In genomic region chr9:133353548-133353947, GRCh38 we compare ENCODE assay signal across 14 cellular contexts. TPM values are rescaled to one million over a fixed set of nuclear protein-coding genes. Genes with fewer than 3 reads are reported as not detected.
DNase-seq lines count a peak whose midpoint lies in the region; ATAC-seq and TF ChIP-seq lines count a peak whose summit lies in the region.
"Had no signal": no experiment of that assay in that cellular context is flagged by ENCODE, and none has a peak within 500 bp of the region (broad histone marks: within the 10 kb centered on the region; RNA-seq: fewer than 3 reads in every experiment).

No MANE protein-coding gene starts in this region.

- H3K9ac ChIP-seq in H9 (ENCODE audit: extremely low read depth, insufficient read length, low read length) = no peak overlapping the region

- H3K4me2 ChIP-seq in H9 (ENCODE audit: insufficient read depth, insufficient read length, low read length) = no peak overlapping the region
- H3K4me2 ChIP-seq: hepatocyte had no signal

- H3K36me3 ChIP-seq in Peyer's patch (peaks cover 0 to 50% (median 3%) of the 10 kb centered on the region in 3 donors), vagina (peaks cover 0 to 41% of the 10 kb centered on the region in 2 donors)

- H2BK20ac ChIP-seq in H9 (ENCODE audit: low read depth, low read length, poor library complexity, severe bottlenecking) = no peak overlapping the region

- H3T11ph ChIP-seq in H9 (ENCODE audit: low read length) = no peak overlapping the region

- H3K27ac Mint-ChIP-seq in activated CD4-positive, alpha-beta T cell treated with anti-CD3 and anti-CD28 coated beads for 36 hours = peak overlapping the region; percentile 58
- H3K27ac Mint-ChIP-seq in H9 (peak overlapping the region in 2 of 3 experiments; percentile 64 to 80; a peak in 2 of 7 replicates), nephron progenitor cell (peak overlapping the region; percentile 97)
- H3K27ac Mint-ChIP-seq in activated T-helper 2 cell treated with anti-CD3 and anti-CD28 coated beads, Interferon-gamma antibody, Interleukin-2, Interleukin-4, amounts not matched to agents 10 μg/mL and 5 μg/mL and 100 μg/mL, durations not matched to agents 14 hours and 24 hours and 36 hours = peak overlapping the region; percentile 24

- intact Hi-C loops in activated CD4-positive, alpha-beta T cell treated with anti-CD3 and anti-CD28 coated beads for 36 hours (cut with DNase I, micrococcal nuclease) = loop anchor here in 1 of 2 experiments (10.0 kb wide), 1 partner anchor 711 kb away; the partner anchor contains the start of gene BRD3
- intact Hi-C loops in activated T-helper 2 cell treated with anti-CD3 and anti-CD28 coated beads, Interferon-gamma antibody, Interleukin-2, Interleukin-4, amounts not matched to agents 10 μg/mL and 5 μg/mL and 100 μg/mL, durations not matched to agents 14 hours and 24 hours and 36 hours (cut with micrococcal nuclease) = no loop called here
- intact Hi-C loops in vagina (cut with DNase I) = no loop called here

- no peak overlapping the region for H2BK12ac ChIP-seq in H9 (ENCODE audit: insufficient read length, low read depth, low read length)

- peaks cover 3% of the 10 kb centered on the region for H3K79me1 ChIP-seq in H9 (ENCODE audit: insufficient read depth, low read depth, low read length, poor library complexity, severe bottlenecking)

- no CpG with 5 or more reads among the region's 5 CpGs for WGBS in H9 (ENCODE audit: extremely low coverage, insufficient read length, low lambda C conversion rate)

- no peaks in the 10 kb centered on the region for H3K9me3 Mint-ChIP-seq in activated CD4-positive, alpha-beta T cell treated with anti-CD3 and anti-CD28 coated beads for 36 hours (ENCODE audit: low read depth)
- H3K9me3 Mint-ChIP-seq in H9 (peaks cover 0 to 3% of the 10 kb centered on the region in 2 experiments; a peak in 1 of 5 replicates), nephron progenitor cell (no peaks in the 10 kb centered on the region)
- H3K9me3 Mint-ChIP-seq in activated T-helper 2 cell treated with anti-CD3 and anti-CD28 coated beads, Interferon-gamma antibody, Interleukin-2, Interleukin-4, amounts not matched to agents 10 μg/mL and 5 μg/mL and 100 μg/mL, durations not matched to agents 14 hours and 24 hours and 36 hours = no peaks in the 10 kb centered on the region

- no peak overlapping the region for H3K14ac ChIP-seq in H9 (ENCODE audit: insufficient read depth, low read length)

- TF ChIP-seq POLR2A in Peyer's patch (IDR thresholded peaks at IDR 0.05) = no peak
- no peak for TF ChIP-seq POLR2A in vagina (IDR thresholded peaks at IDR 0.05)

- H3K23ac ChIP-seq in H9 (ENCODE audit: insufficient read length, low read depth, low read length) = no peak overlapping the region

- no peak overlapping the region for H2AFZ ChIP-seq in H9 (ENCODE audit: low read length)
- H2AFZ ChIP-seq: hepatocyte had no signal

- H3K4me3 Mint-ChIP-seq in activated CD4-positive, alpha-beta T cell treated with anti-CD3 and anti-CD28 coated beads for 36 hours = no peak overlapping the region
- H3K4me3 Mint-ChIP-seq in H9 (peak overlapping the region in 1 of 2 experiments; percentile 54; a peak in 1 of 5 replicates), nephron progenitor cell (no peak overlapping the region)
- no peak overlapping the region for H3K4me3 Mint-ChIP-seq in activated T-helper 2 cell treated with anti-CD3 and anti-CD28 coated beads, Interferon-gamma antibody, Interleukin-2, Interleukin-4, amounts not matched to agents 10 μg/mL and 5 μg/mL and 100 μg/mL, durations not matched to agents 14 hours and 24 hours and 36 hours (ENCODE audit: low read depth)

- H3K4me3 ChIP-seq in Peyer's patch (no peak overlapping the region), vagina (no peak overlapping the region)
- H3K4me3 ChIP-seq: hepatocyte had no signal

- TF ChIP-seq CTCF in H9 (conservative IDR thresholded peaks at IDR 0.05) (no peak), nephron progenitor cell (IDR thresholded peaks at IDR 0.05) (no peak), Peyer's patch (IDR thresholded peaks at IDR 0.05) (no peak), vagina (IDR thresholded peaks at IDR 0.05) (no peak)

- CTCF ChIA-PET in activated CD4-positive, alpha-beta T cell treated with anti-CD3 and anti-CD28 coated beads for 36 hours (lab: Charles Lee) = interaction anchor here (0.7 to 5.4 kb wide), 2 partner anchors 12 to 19 kb away, joined by 3 to 44 read pairs; no protein-coding TSS in a partner anchor

- H3K27ac ChIP-seq in H9 (ENCODE audit: insufficient read length, low read depth, low read length) = no peak overlapping the region
- no peak overlapping the region for H3K27ac ChIP-seq in Peyer's patch
- H3K27ac ChIP-seq in vagina = no peak overlapping the region
- H3K27ac ChIP-seq: hepatocyte had no signal

- peaks cover 15% of the 10 kb centered on the region for H3K23me2 ChIP-seq in H9 (ENCODE audit: insufficient read length, low read depth, low read length, poor library complexity, severe bottlenecking)

- no peak overlapping the region for H2AK5ac ChIP-seq in H9 (ENCODE audit: insufficient read length, low read length)

- H3K9me3 ChIP-seq in H9 (ENCODE audit: control insufficient read depth, low read depth, low read length) (no peaks in the 10 kb centered on the region), Peyer's patch (no peaks in the 10 kb centered on the region), vagina (no peaks in the 10 kb centered on the region)

- no peak overlapping the region for H3K4ac ChIP-seq in H9 (ENCODE audit: low read depth, low read length)

- no peak overlapping the region for H4K5ac ChIP-seq in H9 (ENCODE audit: insufficient read length, low read depth, low read length)

- no peak overlapping the region for H2BK120ac ChIP-seq in H9 (ENCODE audit: low read depth, low read length, poor library complexity, severe bottlenecking)

- no peak overlapping the region for H2BK5ac ChIP-seq in H9 (ENCODE audit: insufficient read length, low read length)

- no peak overlapping the region for H2BK15ac ChIP-seq in H9 (ENCODE audit: low read depth, low read length)

- no peaks in the 10 kb centered on the region; the same call in 1 of the 2 replicates for H3K4me1 ChIP-seq in H9 (ENCODE audit: insufficient read depth, low read length)
- H3K4me1 ChIP-seq in Peyer's patch = peaks cover 0 to 38% (median 19%) of the 10 kb centered on the region in 4 donors
- peaks cover 48% of the 10 kb centered on the region for H3K4me1 ChIP-seq in vagina

- peaks cover 5% of the 10 kb centered on the region; the same call in 1 of the 2 replicates for H3K79me2 ChIP-seq in H9 (ENCODE audit: insufficient read depth, low read length)

- no peak overlapping the region for H4K91ac ChIP-seq in H9 (ENCODE audit: insufficient read length, low read depth, low read length)

- H3K36me3 Mint-ChIP-seq in activated CD4-positive, alpha-beta T cell treated with anti-CD3 and anti-CD28 coated beads for 36 hours (ENCODE audit: low read depth) = peaks cover 55% of the 10 kb centered on the region
- H3K36me3 Mint-ChIP-seq in H9 (ENCODE audit: insufficient read depth in 1 of 3, low read depth in 3 of 3) = peaks cover 38 to 61% (median 55%) of the 10 kb centered on the region in 3 experiments
- H3K36me3 Mint-ChIP-seq in activated T-helper 2 cell treated with anti-CD3 and anti-CD28 coated beads, Interferon-gamma antibody, Interleukin-2, Interleukin-4, amounts not matched to agents 10 μg/mL and 5 μg/mL and 100 μg/mL, durations not matched to agents 14 hours and 24 hours and 36 hours (ENCODE audit: low read depth) = peaks cover 60% of the 10 kb centered on the region
- H3K36me3 Mint-ChIP-seq in nephron progenitor cell (ENCODE audit: low read depth) = peaks cover 46% of the 10 kb centered on the region

- no peak for ATAC-seq in activated CD4-positive, alpha-beta T cell treated with anti-CD3 and anti-CD28 coated beads for 36 hours

- H3K27me3 ChIP-seq in H9 (ENCODE audit: insufficient read depth, low read length) (no peaks in the 10 kb centered on the region), Peyer's patch (no peaks in the 10 kb centered on the region), vagina (no peaks in the 10 kb centered on the region)
- H3K27me3 ChIP-seq: hepatocyte had no signal

- no peak overlapping the region for H4K8ac ChIP-seq in H9 (replicated peaks; ENCODE audit: insufficient read length, low read depth, low read length)

- DNase-seq in activated CD4-positive, alpha-beta T cell treated with anti-CD3 and anti-CD28 coated beads for 36 hours = no peak
- no peak for DNase-seq in activated CD4-positive, alpha-beta T cell treated with anti-CD3 and anti-CD28 coated beads, Interleukin-2, amount 50 U/mL, for 4 hours
- DNase-seq in H9 = no peak
- no peak for DNase-seq in activated T-helper 2 cell treated with anti-CD3 and anti-CD28 coated beads, Interferon-gamma antibody, Interleukin-2, Interleukin-4, amounts not matched to agents 10 μg/mL and 5 μg/mL and 100 μg/mL, durations not matched to agents 14 hours and 24 hours and 36 hours (ENCODE audit: low spot score)
- no peak for DNase-seq in nephron progenitor cell
- DNase-seq in NCI-H187 treated with DMSO at 0.1 percent for 48 hours (lab: John Stamatoyannopoulos, UW) = no peak
- no peak for DNase-seq in Peyer's patch
- no peak for DNase-seq in vagina (ENCODE audit: extremely low spot score in 2 of 2)
- DNase-seq: ACHN, COR-L47, HCEC 1CT, IMR-90, NCI-H1105 treated with DMSO at 0.1 percent for 48 hours had no signal

- POLR2A ChIA-PET in activated CD4-positive, alpha-beta T cell treated with anti-CD3 and anti-CD28 coated beads for 36 hours (lab: Charles Lee) = interaction anchor here (13.3 kb wide), 1 partner anchor 17 kb away, joined by 287 read pairs; no protein-coding TSS in a partner anchor

- H3K4me1 Mint-ChIP-seq in activated CD4-positive, alpha-beta T cell treated with anti-CD3 and anti-CD28 coated beads for 36 hours = peaks cover 49% of the 10 kb centered on the region
- peaks cover 23 to 34% of the 10 kb centered on the region in 2 experiments for H3K4me1 Mint-ChIP-seq in H9
- peaks cover 38% of the 10 kb centered on the region for H3K4me1 Mint-ChIP-seq in activated T-helper 2 cell treated with anti-CD3 and anti-CD28 coated beads, Interferon-gamma antibody, Interleukin-2, Interleukin-4, amounts not matched to agents 10 μg/mL and 5 μg/mL and 100 μg/mL, durations not matched to agents 14 hours and 24 hours and 36 hours (ENCODE audit: low read depth)
- H3K4me1 Mint-ChIP-seq in nephron progenitor cell = peaks cover 38% of the 10 kb centered on the region

- no peaks in the 10 kb centered on the region for H3K27me3 Mint-ChIP-seq in activated CD4-positive, alpha-beta T cell treated with anti-CD3 and anti-CD28 coated beads for 36 hours
- H3K27me3 Mint-ChIP-seq in H9 (ENCODE audit: low read depth) = no peaks in the 10 kb centered on the region
- no peaks in the 10 kb centered on the region for H3K27me3 Mint-ChIP-seq in activated T-helper 2 cell treated with anti-CD3 and anti-CD28 coated beads, Interferon-gamma antibody, Interleukin-2, Interleukin-4, amounts not matched to agents 10 μg/mL and 5 μg/mL and 100 μg/mL, durations not matched to agents 14 hours and 24 hours and 36 hours (ENCODE audit: low read depth)
- no peaks in the 10 kb centered on the region for H3K27me3 Mint-ChIP-seq in nephron progenitor cell (ENCODE audit: low read depth, poor library complexity)

- no peaks in the 10 kb centered on the region for H4K20me1 ChIP-seq in H9 (ENCODE audit: control insufficient read depth, insufficient read depth, insufficient read length)

- no peak overlapping the region for H3K18ac ChIP-seq in H9 (ENCODE audit: insufficient read length, low read depth, low read length)

- no peak overlapping the region for H3K56ac ChIP-seq in H9 (ENCODE audit: insufficient read length, low read depth, low read length)

RNA-seq across cellular contexts. Expression of gene SURF1, which starts 2.7 kb away (rescaled TPM):
- total RNA-seq in activated CD4-positive, alpha-beta T cell treated with anti-CD3 and anti-CD28 coated beads for 36 hours = 10 to 100 TPM; 17.4 to 29.1 TPM
- total RNA-seq in H9 (2021) (43.3 and 46.8 TPM in 2 replicates), Peyer's patch (10 to 100 TPM; 41.2 to 75.1 (median 53.4) TPM), vagina (31.2 TPM)
- total RNA-seq in activated T-helper 2 cell treated with anti-CD3 and anti-CD28 coated beads, Interferon-gamma antibody, Interleukin-2, Interleukin-4, amounts not matched to agents 10 μg/mL and 5 μg/mL and 100 μg/mL, durations not matched to agents 14 hours and 24 hours and 36 hours = 32.4 and 33.0 TPM in 2 replicates

RNA-seq across cellular contexts. Expression of gene SURF2, which starts 2.8 kb away (rescaled TPM):
- 10 to 100 TPM; 17.3 to 21.8 TPM for total RNA-seq in activated CD4-positive, alpha-beta T cell treated with anti-CD3 and anti-CD28 coated beads for 36 hours
- total RNA-seq in H9 (2021) (44.4 and 46.1 TPM in 2 replicates), Peyer's patch (10 to 100 TPM in 3 of 4 donors, 1 to 10 TPM in 1; 5.4 to 18.9 (median 15.3) TPM), vagina (19.9 TPM)
- total RNA-seq in activated T-helper 2 cell treated with anti-CD3 and anti-CD28 coated beads, Interferon-gamma antibody, Interleukin-2, Interleukin-4, amounts not matched to agents 10 μg/mL and 5 μg/mL and 100 μg/mL, durations not matched to agents 14 hours and 24 hours and 36 hours = 16.9 and 22.1 TPM in 2 replicates

RNA-seq across cellular contexts. Expression of gene RPL7A, which starts 5.5 kb away (rescaled TPM):
- 1,000 to 10,000 TPM; 3,179 to 3,246 TPM for total RNA-seq in activated CD4-positive, alpha-beta T cell treated with anti-CD3 and anti-CD28 coated beads for 36 hours
- total RNA-seq in H9 (2021) = 2,874 and 2,895 TPM in 2 replicates
- 2,586 and 2,588 TPM in 2 replicates for total RNA-seq in activated T-helper 2 cell treated with anti-CD3 and anti-CD28 coated beads, Interferon-gamma antibody, Interleukin-2, Interleukin-4, amounts not matched to agents 10 μg/mL and 5 μg/mL and 100 μg/mL, durations not matched to agents 14 hours and 24 hours and 36 hours
- 1,000 to 10,000 TPM in 1 of 4 donors, 100 to 1,000 TPM in 3; 708 to 1,565 (median 870) TPM for total RNA-seq in Peyer's patch
- 1,889 TPM for total RNA-seq in vagina

RNA-seq across cellular contexts. Expression of gene MED22, which starts 5.6 kb away (rescaled TPM):
- total RNA-seq in activated CD4-positive, alpha-beta T cell treated with anti-CD3 and anti-CD28 coated beads for 36 hours = 10 to 100 TPM; 22.9 to 26.4 TPM
- total RNA-seq in H9 (2021) (60.1 and 63.7 TPM in 2 replicates), Peyer's patch (10 to 100 TPM; 23.5 to 42.1 (median 31.2) TPM), vagina (32.9 TPM)
- total RNA-seq in activated T-helper 2 cell treated with anti-CD3 and anti-CD28 coated beads, Interferon-gamma antibody, Interleukin-2, Interleukin-4, amounts not matched to agents 10 μg/mL and 5 μg/mL and 100 μg/mL, durations not matched to agents 14 hours and 24 hours and 36 hours = 35.2 and 36.4 TPM in 2 replicates

RNA-seq across cellular contexts. Expression of gene SURF6, which starts 17.6 kb away (rescaled TPM):
- total RNA-seq in activated CD4-positive, alpha-beta T cell treated with anti-CD3 and anti-CD28 coated beads for 36 hours = 10 to 100 TPM; 22.4 to 24.3 TPM
- total RNA-seq in H9 (2021) (55.1 and 56.3 TPM in 2 replicates), Peyer's patch (10 to 100 TPM; 16.1 to 41.2 (median 26.8) TPM), vagina (12.8 TPM)
- total RNA-seq in activated T-helper 2 cell treated with anti-CD3 and anti-CD28 coated beads, Interferon-gamma antibody, Interleukin-2, Interleukin-4, amounts not matched to agents 10 μg/mL and 5 μg/mL and 100 μg/mL, durations not matched to agents 14 hours and 24 hours and 36 hours = 23.0 and 24.4 TPM in 2 replicates

Comparison
In these comparisons a context has a peak if more than half of its experiments do, and no peak if none do; other contexts are left out.
1. H3K27ac Mint-ChIP-seq: peak in every context shown above with its lines; median percentile 97 in nephron progenitor cell; 72 in H9; 58 in activated CD4-positive, alpha-beta T cell treated with anti-CD3 and anti-CD28 coated beads for 36 hours; 24 in activated T-helper 2 cell treated with anti-CD3 and anti-CD28 coated beads, Interferon-gamma antibody, Interleukin-2, Interleukin-4, amounts not matched to agents 10 μg/mL and 5 μg/mL and 100 μg/mL, durations not matched to agents 14 hours and 24 hours and 36 hours.